1 cellular context compared by ENCODE assay signal in genomic region chr12:104286538-104287482, GRCh38.
TF ChIP-seq lines count a peak whose summit lies in the region.

No MANE protein-coding gene starts in this region.

TF ChIP-seq in HCT116, 20 proteins besides CTCF, POLR2A, EP300 and RAD21 (continued from another document):
- TF ChIP-seq ZBTB33 (IDR thresholded peaks at IDR 0.05; ENCODE audit: extremely low read depth, insufficient replicate concordance, low read length) (no peak), EZH2 (IDR thresholded peaks at IDR 0.05) (no peak), ZNF274 (IDR thresholded peaks at IDR 0.05; ENCODE audit: low read depth, low read length) (no peak)
